Comparison of ENCODE assay signal across 25 cellular contexts in genomic region chr13:54210397-54211050, GRCh38.
DNase-seq lines count a peak whose midpoint lies in the region; ATAC-seq and TF ChIP-seq lines count a peak whose summit lies in the region.
"Had no signal": no experiment of that assay in that cellular context is flagged by ENCODE, and none has a peak within 500 bp of the region (broad histone marks: within the 10 kb centered on the region; RNA-seq: fewer than 3 reads in every experiment).

No MANE protein-coding gene starts in this region.

- in situ Hi-C loops in SK-MEL-5 (cut with HindIII; ENCODE audit: low pct_unique_long_range_greater_than_20kb, low sequenced_read_pairs): no loop called here

- peak overlapping the region; percentile 32 for H3K4me2 ChIP-seq in neural progenitor cell

- peaks cover 6% of the 10 kb centered on the region for H3K4me1 Mint-ChIP-seq in neural progenitor cell
- H3K4me1 Mint-ChIP-seq: CD4-positive, alpha-beta memory T cell; stimulated activated naive CD8-positive, alpha-beta T cell treated with anti-CD3 and anti-CD28 coated beads, Interleukin-15, amount 100 ng/mL, for 72 hours; T-helper 17 cell had no signal

- DNase-seq in HT1080 (ENCODE audit: low read depth) (peak; percentile 84), SK-MEL-5 (ENCODE audit: low read depth, low spot score) (peak; percentile 91), epithelial cell of prostate (ENCODE audit: low read depth, low spot score) (peak; percentile 89), neural progenitor cell (ENCODE audit: low spot score) (peak; percentile 50), KG1 (lab: John Stamatoyannopoulos, UW) (no peak), C1 segment of cervical spinal cord (lab: John Stamatoyannopoulos, UW) (no peak), adrenal gland (no peak)
- DNase-seq: activated CD4-positive, CD25-positive, alpha-beta regulatory T cell; activated naive CD4-positive, alpha-beta T cell treated with anti-CD3 and anti-CD28 coated beads for 36 hours; activated T-cell treated with anti-CD3 and anti-CD28 coated beads, Interleukin-2, amount 50 U/mL, for 24 hours; anterior cingulate cortex; CD4-positive, alpha-beta memory T cell; effector memory CD4-positive, alpha-beta T cell; GM23248; lower lobe of right lung; NCI-H1092 treated with DMSO at 0.1 percent for 48 hours; NCI-H2107; NCI-H524 treated with DMSO at 0.1 percent for 48 hours; SHP77; stimulated activated CD4-positive, alpha-beta T cell treated with anti-CD3 and anti-CD28 coated beads, Interleukin-4, amount 100 ng/mL, for 4 hours; stimulated activated naive CD8-positive, alpha-beta T cell treated with anti-CD3 and anti-CD28 coated beads, Interleukin-15, amount 100 ng/mL, for 72 hours; T-helper 17 cell; transverse colon had no signal

- peaks cover 2% of the 10 kb centered on the region for H3K9me3 Mint-ChIP-seq in neural progenitor cell

- H3K4me3 ChIP-seq in neural progenitor cell: no peak overlapping the region
- H3K4me3 ChIP-seq in adrenal gland: no peak overlapping the region
- H3K4me3 ChIP-seq: GM23248, lower lobe of right lung, right atrium auricular region, transverse colon had no signal

- peak overlapping the region; percentile 74 for H3K27ac Mint-ChIP-seq in neural progenitor cell
- H3K27ac Mint-ChIP-seq: activated naive CD4-positive, alpha-beta T cell treated with anti-CD3 and anti-CD28 coated beads for 36 hours; activated T-cell treated with anti-CD3 and anti-CD28 coated beads, Interleukin-2, amount 50 U/mL, for 24 hours; CD4-positive, alpha-beta memory T cell; stimulated activated naive CD8-positive, alpha-beta T cell treated with anti-CD3 and anti-CD28 coated beads, Interleukin-15, amount 100 ng/mL, for 72 hours; T-helper 17 cell had no signal

- H3K36me3 Mint-ChIP-seq in neural progenitor cell: no peaks in the 10 kb centered on the region
- H3K36me3 Mint-ChIP-seq: CD4-positive, alpha-beta memory T cell had no signal

- H3K4me1 ChIP-seq in neural progenitor cell (peaks cover 14% of the 10 kb centered on the region), adrenal gland (replicated peaks in 1 of 2) (no peaks in the 10 kb centered on the region)
- H3K4me1 ChIP-seq: lower lobe of right lung, right atrium auricular region, transverse colon had no signal

- no peak overlapping the region for H3K9ac ChIP-seq in neural progenitor cell
- H3K9ac ChIP-seq: GM23248 had no signal

- no peak overlapping the region for H3K4me3 Mint-ChIP-seq in neural progenitor cell
- H3K4me3 Mint-ChIP-seq: activated naive CD4-positive, alpha-beta T cell treated with anti-CD3 and anti-CD28 coated beads for 36 hours; activated T-cell treated with anti-CD3 and anti-CD28 coated beads, Interleukin-2, amount 50 U/mL, for 24 hours; CD4-positive, alpha-beta memory T cell; stimulated activated naive CD8-positive, alpha-beta T cell treated with anti-CD3 and anti-CD28 coated beads, Interleukin-15, amount 100 ng/mL, for 72 hours; T-helper 17 cell had no signal

- H3K36me3 ChIP-seq in neural progenitor cell (no peaks in the 10 kb centered on the region), adrenal gland (replicated peaks in 1 of 2) (no peaks in the 10 kb centered on the region)
- H3K36me3 ChIP-seq: lower lobe of right lung, right atrium auricular region, transverse colon had no signal

- TF ChIP-seq CTCF in neural progenitor cell (IDR thresholded peaks at IDR 0.05) (no peak), adrenal gland (IDR thresholded peaks at IDR 0.05) (no peak)

- TF ChIP-seq POLR2A in adrenal gland (IDR thresholded peaks at IDR 0.05): no peak

- intact Hi-C loops in adrenal gland (cut with DNase I): no loop called here

- peak overlapping the region; percentile 67 for H2AFZ ChIP-seq in neural progenitor cell (replicated peaks)
- H2AFZ ChIP-seq: GM23248 had no signal

- no peaks in the 10 kb centered on the region for H4K20me1 ChIP-seq in neural progenitor cell (ENCODE audit: low read depth)

- no peak for ATAC-seq in HG02642 (IDR thresholded peaks at IDR 0.05; ENCODE audit: poor library complexity, unreplicated experiment)
- ATAC-seq: lower lobe of right lung; stimulated activated naive CD8-positive, alpha-beta T cell treated with anti-CD3 and anti-CD28 coated beads, Interleukin-15, amount 100 ng/mL, for 72 hours; T-helper 17 cell had no signal

- H3K27me3 Mint-ChIP-seq in neural progenitor cell (ENCODE audit: insufficient read depth, low read depth): no peaks in the 10 kb centered on the region
- H3K27me3 Mint-ChIP-seq: activated T-cell treated with anti-CD3 and anti-CD28 coated beads, Interleukin-2, amount 50 U/mL, for 24 hours; CD4-positive, alpha-beta memory T cell; stimulated activated naive CD8-positive, alpha-beta T cell treated with anti-CD3 and anti-CD28 coated beads, Interleukin-15, amount 100 ng/mL, for 72 hours; T-helper 17 cell had no signal

- H3K27me3 ChIP-seq in neural progenitor cell (no peaks in the 10 kb centered on the region), adrenal gland (no peaks in the 10 kb centered on the region)
- H3K27me3 ChIP-seq: right atrium auricular region, transverse colon had no signal

- 68 to 88% (median 75%) methylated on average over 2 of the region's 2 CpGs for WGBS in adrenal gland, 4 donors

- no peaks in the 10 kb centered on the region for H3K9me3 ChIP-seq in neural progenitor cell (ENCODE audit: low read depth)
- H3K9me3 ChIP-seq in adrenal gland (replicated peaks in 1 of 3): no peaks in the 10 kb centered on the region
- H3K9me3 ChIP-seq: lower lobe of right lung, right atrium auricular region had no signal

- H3K27ac ChIP-seq in epithelial cell of prostate (peak overlapping the region; percentile 76), neural progenitor cell (no peak overlapping the region), adrenal gland (no peak overlapping the region)
- H3K27ac ChIP-seq: GM23248, lower lobe of right lung, right atrium auricular region, transverse colon had no signal

- H3F3A ChIP-seq in neural progenitor cell (ENCODE audit: low read depth): no peaks in the 10 kb centered on the region

- H3K79me2 ChIP-seq in neural progenitor cell (ENCODE audit: low read depth): no peaks in the 10 kb centered on the region

Comparison
In these comparisons a context has a peak if more than half of its experiments do, and no peak if none do; other contexts are left out.
1. DNase-seq: peak in HT1080 (single experiment), SK-MEL-5 (single experiment), epithelial cell of prostate (single experiment) and neural progenitor cell (single experiment); none in KG1 (single experiment), C1 segment of cervical spinal cord (0 of 14) and adrenal gland (0 of 7).